ENCODE assay signal across 8 cellular contexts in genomic region chr13:32911506-32911905, GRCh38.
DNase-seq lines count a peak whose midpoint lies in the region; ATAC-seq and TF ChIP-seq lines count a peak whose summit lies in the region.

No MANE protein-coding gene starts in this region.

- H3K9me3 Mint-ChIP-seq in nephron, result peaks cover 13% of the 10 kb centered on the region

- H3K4me3 Mint-ChIP-seq in nephron, result no peak overlapping the region

- intact Hi-C loops in esophagus muscularis mucosa (cut with DNase I), result no loop called here

- H3K9me3 ChIP-seq in BE2C, result no peaks in the 10 kb centered on the region
- peaks cover 0 to 4% (median under 1%) of the 10 kb centered on the region in 4 donors for H3K9me3 ChIP-seq in esophagus muscularis mucosa

- WGBS in esophagus muscularis mucosa, result 96% methylated on average over 2 of the region's 2 CpGs

- TF ChIP-seq CTCF in BE2C (IDR thresholded peaks at IDR 0.05; ENCODE audit: low read depth, low read length), result peak; percentile 75
- peak; percentile 79 for TF ChIP-seq CTCF in epithelial cell of esophagus (IDR thresholded peaks at IDR 0.05; ENCODE audit: insufficient read depth, low read depth, low read length, missing control alignments)
- peak in 2 of 3 experiments; percentile 14 to 38 for TF ChIP-seq CTCF in nephron (IDR thresholded peaks at IDR 0.05; ENCODE audit: unreplicated experiment in 3 of 3)
- peak in 1 of 3 experiments; percentile 25 for TF ChIP-seq CTCF in esophagus muscularis mucosa (IDR thresholded peaks at IDR 0.05)

- DNase-seq in BE2C, result peak; percentile 46
- DNase-seq in HuH-7.5 (ENCODE audit: low spot score), result peak; percentile 48
- DNase-seq in RKO (ENCODE audit: low spot score), result peak; percentile 53
- DNase-seq in epithelial cell of esophagus (ENCODE audit: low read depth), result peak; percentile 79
- no peak for DNase-seq in esophagus muscularis mucosa (ENCODE audit: extremely low spot score)

- H3K4me1 ChIP-seq in BE2C (no peaks in the 10 kb centered on the region), esophagus muscularis mucosa (peaks cover 0 to 5% (median 0%) of the 10 kb centered on the region in 4 donors)

- ATAC-seq in GM18519 (IDR thresholded peaks at IDR 0.05; ENCODE audit: low FRiP score, unreplicated experiment) (peak; percentile 61), GM18520 (IDR thresholded peaks at IDR 0.05; ENCODE audit: unreplicated experiment) (no peak)

- no peak for TF ChIP-seq EP300 in esophagus muscularis mucosa (IDR thresholded peaks at IDR 0.05)

- H3K4me1 Mint-ChIP-seq in nephron, result peaks cover 26% of the 10 kb centered on the region

- H3K27ac Mint-ChIP-seq in nephron, result peak overlapping the region in 2 of 3 experiments; percentile 69 to 99

- TF ChIP-seq POLR2A in esophagus muscularis mucosa (IDR thresholded peaks at IDR 0.05; ENCODE audit: low read depth), result no peak

- H3K27me3 ChIP-seq in BE2C (no peaks in the 10 kb centered on the region), esophagus muscularis mucosa (no peaks in the 10 kb centered on the region)

- H3K4me3 ChIP-seq in BE2C (ENCODE audit: low read depth, low read length), result no peak overlapping the region
- no peak overlapping the region for H3K4me3 ChIP-seq in epithelial cell of esophagus (ENCODE audit: low read length)
- no peak overlapping the region for H3K4me3 ChIP-seq in esophagus muscularis mucosa

- no peak overlapping the region for H3K27ac ChIP-seq in esophagus muscularis mucosa (replicated peaks in 1 of 4)

- peaks cover 3% of the 10 kb centered on the region for H3K27me3 Mint-ChIP-seq in nephron (ENCODE audit: low read depth)

- no peaks in the 10 kb centered on the region for H3K36me3 Mint-ChIP-seq in nephron (ENCODE audit: low read depth)

- no peaks in the 10 kb centered on the region for H3K36me3 ChIP-seq in BE2C
- H3K36me3 ChIP-seq in esophagus muscularis mucosa, result no peaks in the 10 kb centered on the region
